Comparison of ENCODE assay signal across 1 cellular context in the genomic region with DNA sequence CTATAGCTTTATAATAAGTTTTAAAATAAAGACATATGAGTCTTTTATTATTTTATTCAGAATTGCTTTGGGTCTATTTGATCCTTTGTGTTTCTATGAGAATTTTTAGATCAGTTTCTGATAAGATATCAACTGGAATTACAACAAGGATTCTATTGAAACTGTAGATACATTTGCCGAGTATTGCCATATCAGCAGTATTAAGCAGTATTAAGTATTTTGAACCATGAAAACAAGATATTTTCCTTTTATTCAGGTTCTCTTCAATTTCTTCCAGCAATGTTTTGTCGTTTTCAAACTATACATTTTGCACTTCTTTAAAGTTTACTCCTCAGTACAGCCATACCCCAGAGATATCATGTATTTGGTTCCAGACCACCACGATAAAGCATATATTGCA.
TF ChIP-seq lines count a peak whose summit lies in the region.

No MANE protein-coding gene starts in this region.

TF ChIP-seq in HepG2, 621 proteins besides CTCF, POLR2A, EP300 and RAD21 (continued from another document):
- TF ChIP-seq, protein P1, sequence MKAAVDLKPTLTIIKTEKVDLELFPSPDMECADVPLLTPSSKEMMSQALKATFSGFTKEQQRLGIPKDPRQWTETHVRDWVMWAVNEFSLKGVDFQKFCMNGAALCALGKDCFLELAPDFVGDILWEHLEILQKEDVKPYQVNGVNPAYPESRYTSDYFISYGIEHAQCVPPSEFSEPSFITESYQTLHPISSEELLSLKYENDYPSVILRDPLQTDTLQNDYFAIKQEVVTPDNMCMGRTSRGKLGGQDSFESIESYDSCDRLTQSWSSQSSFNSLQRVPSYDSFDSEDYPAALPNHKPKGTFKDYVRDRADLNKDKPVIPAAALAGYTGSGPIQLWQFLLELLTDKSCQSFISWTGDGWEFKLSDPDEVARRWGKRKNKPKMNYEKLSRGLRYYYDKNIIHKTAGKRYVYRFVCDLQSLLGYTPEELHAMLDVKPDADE (CRISPR knock-in tag; IDR thresholded peaks at IDR 0.05): no peak
- TF ChIP-seq MAFF (IDR thresholded peaks at IDR 0.05; ENCODE audit: low read depth, low read length): peak; percentile 54
- no peak for TF ChIP-seq EHMT2 (IDR thresholded peaks at IDR 0.05; ENCODE audit: borderline replicate concordance, low read depth, low read length)
- no peak for TF ChIP-seq AGO2 (optimal IDR thresholded peaks at IDR 0.05; ENCODE audit: low read depth, low read length)
- TF ChIP-seq, protein P2, sequence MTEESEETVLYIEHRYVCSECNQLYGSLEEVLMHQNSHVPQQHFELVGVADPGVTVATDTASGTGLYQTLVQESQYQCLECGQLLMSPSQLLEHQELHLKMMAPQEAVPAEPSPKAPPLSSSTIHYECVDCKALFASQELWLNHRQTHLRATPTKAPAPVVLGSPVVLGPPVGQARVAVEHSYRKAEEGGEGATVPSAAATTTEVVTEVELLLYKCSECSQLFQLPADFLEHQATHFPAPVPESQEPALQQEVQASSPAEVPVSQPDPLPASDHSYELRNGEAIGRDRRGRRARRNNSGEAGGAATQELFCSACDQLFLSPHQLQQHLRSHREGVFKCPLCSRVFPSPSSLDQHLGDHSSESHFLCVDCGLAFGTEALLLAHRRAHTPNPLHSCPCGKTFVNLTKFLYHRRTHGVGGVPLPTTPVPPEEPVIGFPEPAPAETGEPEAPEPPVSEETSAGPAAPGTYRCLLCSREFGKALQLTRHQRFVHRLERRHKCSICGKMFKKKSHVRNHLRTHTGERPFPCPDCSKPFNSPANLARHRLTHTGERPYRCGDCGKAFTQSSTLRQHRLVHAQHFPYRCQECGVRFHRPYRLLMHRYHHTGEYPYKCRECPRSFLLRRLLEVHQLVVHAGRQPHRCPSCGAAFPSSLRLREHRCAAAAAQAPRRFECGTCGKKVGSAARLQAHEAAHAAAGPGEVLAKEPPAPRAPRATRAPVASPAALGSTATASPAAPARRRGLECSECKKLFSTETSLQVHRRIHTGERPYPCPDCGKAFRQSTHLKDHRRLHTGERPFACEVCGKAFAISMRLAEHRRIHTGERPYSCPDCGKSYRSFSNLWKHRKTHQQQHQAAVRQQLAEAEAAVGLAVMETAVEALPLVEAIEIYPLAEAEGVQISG (CRISPR knock-in tag; IDR thresholded peaks at IDR 0.05): no peak
- no peak for TF ChIP-seq TAF1 (CRISPR knock-in tag; IDR thresholded peaks at IDR 0.05)
- TF ChIP-seq MAFK (conservative IDR thresholded peaks at IDR 0.05 in 1 of 2, IDR thresholded peaks at IDR 0.05 in 1 of 2; ENCODE audit: low read length in 2 of 2): peak; percentile 37 to 63; a peak in 2 of 4 replicates
- TF ChIP-seq, protein P3, sequence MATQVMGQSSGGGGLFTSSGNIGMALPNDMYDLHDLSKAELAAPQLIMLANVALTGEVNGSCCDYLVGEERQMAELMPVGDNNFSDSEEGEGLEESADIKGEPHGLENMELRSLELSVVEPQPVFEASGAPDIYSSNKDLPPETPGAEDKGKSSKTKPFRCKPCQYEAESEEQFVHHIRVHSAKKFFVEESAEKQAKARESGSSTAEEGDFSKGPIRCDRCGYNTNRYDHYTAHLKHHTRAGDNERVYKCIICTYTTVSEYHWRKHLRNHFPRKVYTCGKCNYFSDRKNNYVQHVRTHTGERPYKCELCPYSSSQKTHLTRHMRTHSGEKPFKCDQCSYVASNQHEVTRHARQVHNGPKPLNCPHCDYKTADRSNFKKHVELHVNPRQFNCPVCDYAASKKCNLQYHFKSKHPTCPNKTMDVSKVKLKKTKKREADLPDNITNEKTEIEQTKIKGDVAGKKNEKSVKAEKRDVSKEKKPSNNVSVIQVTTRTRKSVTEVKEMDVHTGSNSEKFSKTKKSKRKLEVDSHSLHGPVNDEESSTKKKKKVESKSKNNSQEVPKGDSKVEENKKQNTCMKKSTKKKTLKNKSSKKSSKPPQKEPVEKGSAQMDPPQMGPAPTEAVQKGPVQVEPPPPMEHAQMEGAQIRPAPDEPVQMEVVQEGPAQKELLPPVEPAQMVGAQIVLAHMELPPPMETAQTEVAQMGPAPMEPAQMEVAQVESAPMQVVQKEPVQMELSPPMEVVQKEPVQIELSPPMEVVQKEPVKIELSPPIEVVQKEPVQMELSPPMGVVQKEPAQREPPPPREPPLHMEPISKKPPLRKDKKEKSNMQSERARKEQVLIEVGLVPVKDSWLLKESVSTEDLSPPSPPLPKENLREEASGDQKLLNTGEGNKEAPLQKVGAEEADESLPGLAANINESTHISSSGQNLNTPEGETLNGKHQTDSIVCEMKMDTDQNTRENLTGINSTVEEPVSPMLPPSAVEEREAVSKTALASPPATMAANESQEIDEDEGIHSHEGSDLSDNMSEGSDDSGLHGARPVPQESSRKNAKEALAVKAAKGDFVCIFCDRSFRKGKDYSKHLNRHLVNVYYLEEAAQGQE (IDR thresholded peaks at IDR 0.05; ENCODE audit: borderline replicate concordance in 1 of 2, low read depth in 1 of 2, low read length in 2 of 2): no peak
